ENCODE assay signal across 9 cellular contexts in the genomic region with DNA sequence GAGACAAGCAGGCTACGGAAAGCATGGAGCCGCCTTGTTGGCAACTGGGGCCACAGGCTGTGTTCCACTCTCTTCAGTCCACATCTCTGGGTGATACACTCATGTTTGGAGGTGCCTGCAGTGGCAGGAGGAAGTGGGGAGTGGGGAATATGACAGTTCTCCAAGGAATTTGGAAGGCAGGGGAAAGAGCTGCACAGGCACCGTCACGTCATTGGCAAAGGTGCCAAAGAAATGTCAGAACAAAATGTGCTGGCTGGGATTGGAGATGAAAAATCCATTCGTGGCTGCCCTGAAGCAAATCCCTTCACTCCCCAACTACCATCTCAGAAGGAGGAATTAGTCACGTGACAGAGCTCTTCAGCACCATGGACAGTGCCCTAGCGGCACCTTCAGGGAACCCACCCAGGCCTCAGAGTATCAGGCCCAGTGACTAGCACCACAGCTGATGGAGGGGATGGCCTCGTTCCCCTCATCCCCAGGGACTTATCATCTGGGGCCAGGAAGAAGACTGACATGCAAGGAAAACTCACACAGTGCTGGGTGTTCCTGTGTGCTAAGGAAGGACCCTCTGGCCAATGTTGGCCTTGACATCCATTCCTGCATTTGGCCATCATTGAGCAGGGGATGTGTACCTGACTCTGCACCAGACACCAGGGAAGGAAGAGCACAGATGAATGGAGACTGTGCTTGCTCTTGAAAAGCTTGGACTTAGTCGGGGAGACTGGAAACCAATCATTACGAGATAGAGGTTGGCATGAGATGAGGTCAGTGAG. TPM values are rescaled to one million over a fixed set of nuclear protein-coding genes. Genes with fewer than 3 reads are reported as not detected.
DNase-seq lines count a peak whose midpoint lies in the region; ATAC-seq, FAIRE-seq and TF ChIP-seq lines count a peak whose summit lies in the region.
"Had no signal": no experiment of that assay in that cellular context is flagged by ENCODE, and none has a peak within 500 bp of the region (broad histone marks: within the 10 kb centered on the region; RNA-seq: fewer than 3 reads in every experiment).

No MANE protein-coding gene starts in this region.

- no peak overlapping the region for H3K4me2 ChIP-seq in H1 (ENCODE audit: insufficient read depth in 1 of 2, low read depth in 2 of 2, low read length in 2 of 2)

- H2BK5ac ChIP-seq in H1 (ENCODE audit: low read depth, low read length), result no peak overlapping the region

- no peaks in the 10 kb centered on the region for H3K79me2 ChIP-seq in H1 (ENCODE audit: control insufficient read depth in 1 of 2, insufficient read depth in 2 of 2, low read length in 2 of 2)

- peaks cover under 1 to 4% (median 3%) of the 10 kb centered on the region in 4 experiments; a peak in 4 of 7 replicates for H3K4me1 ChIP-seq in H1 (replicated peaks in 1 of 4; ENCODE audit: control insufficient read depth in 3 of 4, insufficient read depth in 4 of 4, low read length in 3 of 4)

- no peaks in the 10 kb centered on the region for H4K20me1 ChIP-seq in H1 (replicated peaks in 1 of 2; ENCODE audit: control insufficient read depth in 1 of 2, insufficient read depth in 2 of 2, low read length in 2 of 2)

- H4K91ac ChIP-seq in H1 (replicated peaks; ENCODE audit: insufficient read length, low read length), result no peak overlapping the region

- H3K23me2 ChIP-seq in H1 (ENCODE audit: low read depth, low read length), result no peaks in the 10 kb centered on the region

- H2BK15ac ChIP-seq in H1 (ENCODE audit: low read length), result 0 out of 2 replicates have a peak overlapping the region, but pooled peaks have one; percentile 36

- peaks cover 43 to 48% of the 10 kb centered on the region in 2 donors for H3K4me1 Mint-ChIP-seq in natural killer cell treated with Interleukin-12 subunit alpha and Interleukin-12 subunit beta and Interleukin-15 and Interleukin-18, amount 100 ng/mL, for 72 hours (ENCODE audit: low read depth in 2 of 2)

- CTCF ChIA-PET in H1 (lab: Charles Lee; ENCODE audit: partially characterized antibody), result interaction anchor here (0.8 to 34.2 kb wide), 17 partner anchors 8 to 184 kb away, joined by 3 to 1347 read pairs (median 4); no protein-coding TSS in a partner anchor

- H3K4me3 Mint-ChIP-seq in natural killer cell treated with Interleukin-12 subunit alpha and Interleukin-12 subunit beta and Interleukin-15 and Interleukin-18, amount 100 ng/mL, for 72 hours, result peak overlapping the region; percentile 8
- H3K4me3 Mint-ChIP-seq: dendritic cell treated with granulocyte-macrophage colony-stimulating factor and Interleukin-4, amounts not matched to agents 40 ng/mL and 50 ng/mL, for 4 days had no signal

- H2BK12ac ChIP-seq in H1 (ENCODE audit: low read depth, low read length), result no peak overlapping the region

- H4K5ac ChIP-seq in H1 (ENCODE audit: insufficient read length, low read depth, low read length), result no peak overlapping the region

- H3K9ac ChIP-seq in H1 (replicated peaks in 1 of 4; ENCODE audit: extremely low read depth in 1 of 4, low read depth in 3 of 4, low read length in 3 of 4), result no peak overlapping the region

- H3K18ac ChIP-seq in H1 (ENCODE audit: extremely low read depth, low read length), result no peak overlapping the region

- H3K4ac ChIP-seq in H1 (replicated peaks; ENCODE audit: insufficient read length, low read depth, low read length), result no peak overlapping the region

- H3K27ac ChIP-seq in H1 (ENCODE audit: low read depth, low read length), result no peak overlapping the region

- H3K27ac Mint-ChIP-seq in natural killer cell treated with Interleukin-12 subunit alpha and Interleukin-12 subunit beta and Interleukin-15 and Interleukin-18, amount 100 ng/mL, for 72 hours, result peak overlapping the region in 1 of 2 donors; percentile 12
- H3K27ac Mint-ChIP-seq: dendritic cell treated with granulocyte-macrophage colony-stimulating factor and Interleukin-4, amounts not matched to agents 40 ng/mL and 50 ng/mL, for 4 days had no signal

- peak; percentile 28 to 29; a peak in 2 of 4 replicates for TF ChIP-seq RAD21 in H1 (IDR thresholded peaks at IDR 0.05 in 1 of 2, conservative IDR thresholded peaks at IDR 0.05 in 1 of 2; ENCODE audit: low read depth in 2 of 2, low read length in 2 of 2)

- no peak overlapping the region for H2AK5ac ChIP-seq in H1 (ENCODE audit: low read depth, low read length)

- no peak overlapping the region for H2AFZ ChIP-seq in H1 (ENCODE audit: low read length)

- no peaks in the 10 kb centered on the region for H3K27me3 ChIP-seq in H1 (replicated peaks in 1 of 4; ENCODE audit: control insufficient read depth in 3 of 4, extremely low read depth in 1 of 4, insufficient read depth in 3 of 4, low read length in 3 of 4)

- H4K8ac ChIP-seq in H1 (ENCODE audit: extremely low read depth, insufficient read depth, low read length), result no peak overlapping the region

- H3K23ac ChIP-seq in H1 (ENCODE audit: insufficient read length), result no peak overlapping the region

- TF ChIP-seq EP300 in H1 (IDR thresholded peaks at IDR 0.05; ENCODE audit: borderline replicate concordance in 1 of 2, low read depth in 2 of 2, low read length in 2 of 2), result no peak

- no peaks in the 10 kb centered on the region for H3K36me3 Mint-ChIP-seq in natural killer cell treated with Interleukin-12 subunit alpha and Interleukin-12 subunit beta and Interleukin-15 and Interleukin-18, amount 100 ng/mL, for 72 hours

- H2BK120ac ChIP-seq in H1 (replicated peaks; ENCODE audit: low read depth, low read length), result no peak overlapping the region

- peak in 2 of 3 experiments; percentile 4 to 10; a peak in 1 of 4 replicates for TF ChIP-seq CTCF in H1 (IDR thresholded peaks at IDR 0.05; ENCODE audit: control extremely low read depth in 1 of 3, insufficient read depth in 1 of 3, low read depth in 1 of 3, low read length in 3 of 3)

- ATAC-seq in natural killer cell treated with Interleukin-12 subunit alpha and Interleukin-12 subunit beta and Interleukin-15 and Interleukin-18, amount 100 ng/mL, for 72 hours, result no peak
- ATAC-seq in GM21717 (IDR thresholded peaks at IDR 0.05; ENCODE audit: unreplicated experiment), result no peak
- ATAC-seq in GM18861 (IDR thresholded peaks at IDR 0.05; ENCODE audit: unreplicated experiment), result no peak

- no peak overlapping the region for H3K56ac ChIP-seq in H1 (replicated peaks; ENCODE audit: insufficient read length, low read depth, low read length)

- FAIRE-seq in H1 (lab: Jason Lieb, UNC), result peak; percentile 75
- FAIRE-seq in frontal cortex (lab: Jason Lieb, UNC), result no peak

- H3K79me1 ChIP-seq in H1 (ENCODE audit: low read depth, low read length), result no peaks in the 10 kb centered on the region

- H2BK20ac ChIP-seq in H1 (ENCODE audit: low read length), result no peak overlapping the region

- H3K9me3 Mint-ChIP-seq in natural killer cell treated with Interleukin-12 subunit alpha and Interleukin-12 subunit beta and Interleukin-15 and Interleukin-18, amount 100 ng/mL, for 72 hours, result no peaks in the 10 kb centered on the region
- H3K9me3 Mint-ChIP-seq: dendritic cell treated with granulocyte-macrophage colony-stimulating factor and Interleukin-4, amounts not matched to agents 40 ng/mL and 50 ng/mL, for 4 days had no signal

- no peaks in the 10 kb centered on the region for H3K9me3 ChIP-seq in H1 (ENCODE audit: insufficient read depth in 2 of 2, low read depth in 1 of 2, low read length in 1 of 2)

- DNase-seq in HUDEP-2 (lab: John Stamatoyannopoulos, UW; ENCODE audit: unreplicated experiment in 76 of 76), result peak in 42 of 76 experiments; percentile 2 to 53 (median 25)
- DNase-seq in SK-N-DZ (ENCODE audit: low spot score), result peak; percentile 58
- DNase-seq in H1 (ENCODE audit: low read depth in 1 of 2, low spot score in 2 of 2), result peak in 1 of 2 experiments; percentile 94
- DNase-seq in natural killer cell treated with Interleukin-12 subunit alpha and Interleukin-12 subunit beta and Interleukin-15 and Interleukin-18, amount 100 ng/mL, for 72 hours (ENCODE audit: low spot score), result no peak
- no peak for DNase-seq in frontal cortex (ENCODE audit: low spot score in 2 of 2)
- no peak for DNase-seq in central memory CD4-positive, alpha-beta T cell

- 51% methylated on average over 10 of the region's 10 CpGs; no CpG with 5 or more reads in 1 of the 2 experiments for WGBS in H1 (ENCODE audit: extremely low coverage in 1 of 2, insufficient coverage in 1 of 2, insufficient read length in 1 of 2, insufficient replicate concordance in 2 of 2, low coverage in 1 of 2, low lambda C conversion rate in 2 of 2, missing lambda C conversion rate in 1 of 2), 2 experiments

- no peaks in the 10 kb centered on the region for H3K36me3 ChIP-seq in H1 (ENCODE audit: control insufficient read depth in 2 of 4, insufficient read depth in 4 of 4, low read length in 3 of 4)

- POLR2A ChIA-PET in H1 (lab: Charles Lee; ENCODE audit: partially characterized antibody), result interaction anchor here (1.4 kb wide), 1 partner anchor 10 kb away, joined by 3 read pairs; no protein-coding TSS in a partner anchor

- peaks cover 32 to 40% of the 10 kb centered on the region in 2 donors for H3K27me3 Mint-ChIP-seq in natural killer cell treated with Interleukin-12 subunit alpha and Interleukin-12 subunit beta and Interleukin-15 and Interleukin-18, amount 100 ng/mL, for 72 hours

- H3K14ac ChIP-seq in H1 (ENCODE audit: insufficient read length), result no peak overlapping the region

- no peak for TF ChIP-seq POLR2A in H1 (IDR thresholded peaks at IDR 0.05; ENCODE audit: control extremely low read depth in 1 of 2, low read depth in 2 of 2, low read length in 2 of 2)

- H3K4me3 ChIP-seq in H1 (ENCODE audit: extremely low read depth in 1 of 4, insufficient read depth in 2 of 4, low read depth in 3 of 4, low read length in 4 of 4), result no peak overlapping the region

TF ChIP-seq in H1, 55 proteins besides CTCF, POLR2A, EP300 and RAD21 (continues in another document):
- TF ChIP-seq JUN (IDR thresholded peaks at IDR 0.05; ENCODE audit: low read depth, low read length), result no peak
- TF ChIP-seq TBP (IDR thresholded peaks at IDR 0.05; ENCODE audit: low read depth, low read length), result no peak
- no peak for TF ChIP-seq SRF (IDR thresholded peaks at IDR 0.05; ENCODE audit: low read depth, low read length)

RNA-seq across cellular contexts. Expression of gene PRDM11, which starts 48.5 kb away (rescaled TPM):
- 0.31 TPM in 2 replicates for polyA plus RNA-seq in SK-N-DZ (2014; cell fraction: cytosol; rRNA removed)
- polyA plus RNA-seq in SK-N-DZ (2014; cell fraction: nucleus; rRNA removed), result 1.1 and 1.5 TPM in 2 replicates
- total RNA-seq in H1 (2021; fragmentation: NEBNext Ultra II Directional; extraction: Animal tissue kit (Norgen Biotek cat#: 25700)), result 10.0 and 11.7 TPM in 2 replicates
- 3.6 and 5.6 TPM in 2 replicates for polyA plus RNA-seq in H1 (2011; rRNA removed)
- 5.0 TPM for polyA plus RNA-seq in H1 (2011; cell fraction: cytosol; rRNA removed)
- 6.9 TPM for polyA plus RNA-seq in H1 (2011; cell fraction: nucleus; rRNA removed)
- 4.1 to 4.5 TPM (median 4.2 TPM) in 4 replicates for polyA plus RNA-seq in H1 (2012, experiment 1 of 2)
- polyA plus RNA-seq in H1 (2012, experiment 2 of 2), result 1.9 TPM
- polyA plus RNA-seq in H1 (2013, experiment 1 of 2), result 3.0 TPM
- 3.1 TPM for polyA plus RNA-seq in H1 (2013, experiment 2 of 2)
- polyA minus RNA-seq in H1 (2011; rRNA and poly(A)+ RNA removed), result 8.0 and 10.8 TPM in 2 replicates
- polyA minus RNA-seq in H1 (2011; cell fraction: cytosol; rRNA and poly(A)+ RNA removed), result 4.5 TPM
- polyA minus RNA-seq in H1 (2011; cell fraction: nucleus; rRNA and poly(A)+ RNA removed), result 9.1 TPM
- 1 to 10 TPM; 3.5 to 6.6 TPM for total RNA-seq in natural killer cell treated with Interleukin-12 subunit alpha and Interleukin-12 subunit beta and Interleukin-15 and Interleukin-18, amount 100 ng/mL, for 72 hours
- 6.9 TPM for total RNA-seq in frontal cortex

Comparison
In these comparisons a context has a peak if more than half of its experiments do, and no peak if none do; other contexts are left out.
1. DNase-seq: peak in HUDEP-2 (42 of 76) and SK-N-DZ (single experiment); none in natural killer cell treated with Interleukin-12 subunit alpha and Interleukin-12 subunit beta and Interleukin-15 and Interleukin-18, amount 100 ng/mL, for 72 hours (single experiment), frontal cortex (0 of 2) and central memory CD4-positive, alpha-beta T cell (single experiment).